In the genomic region with DNA sequence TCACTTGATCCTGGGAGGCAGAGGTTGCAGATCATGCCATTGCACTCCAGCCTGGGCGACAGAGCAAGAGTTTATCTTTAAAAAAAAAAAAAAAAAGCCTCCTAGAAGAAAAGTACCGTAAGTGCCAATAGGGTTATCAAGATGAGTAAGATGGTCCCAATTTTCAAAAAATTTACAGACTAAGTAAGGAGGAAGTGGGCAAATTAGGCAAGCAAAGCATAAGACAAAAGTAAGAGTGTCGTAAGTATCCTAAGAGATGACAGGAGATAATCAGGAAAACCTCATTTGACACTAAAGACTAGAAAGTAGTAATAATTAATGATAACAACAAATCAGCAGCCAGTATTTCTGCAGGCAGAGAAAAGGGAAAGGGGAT, we compare ENCODE assay signal across 19 cellular contexts. TPM values are rescaled to one million over a fixed set of nuclear protein-coding genes. Genes with fewer than 3 reads are reported as not detected.
DNase-seq lines count a peak whose midpoint lies in the region; ATAC-seq and TF ChIP-seq lines count a peak whose summit lies in the region.
"Had no signal": no experiment of that assay in that cellular context is flagged by ENCODE, and none has a peak within 500 bp of the region (broad histone marks: within the 10 kb centered on the region; RNA-seq: fewer than 3 reads in every experiment).

No MANE protein-coding gene starts in this region.

- H3K27me3 Mint-ChIP-seq in T-helper 2 cell treated with Interferon-gamma antibody and Interleukin-4, amounts not matched to agents 5 μg/mL and 100 μg/mL, for 36 hours (ENCODE audit: low read depth): no peaks in the 10 kb centered on the region
- no peaks in the 10 kb centered on the region for H3K27me3 Mint-ChIP-seq in T-helper 17 cell

- H3K4me1 Mint-ChIP-seq in T-helper 2 cell treated with Interferon-gamma antibody and Interleukin-4, amounts not matched to agents 5 μg/mL and 100 μg/mL, for 36 hours (ENCODE audit: low read depth): peaks cover 25% of the 10 kb centered on the region
- peaks cover 23% of the 10 kb centered on the region for H3K4me1 Mint-ChIP-seq in T-helper 17 cell
- H3K4me1 Mint-ChIP-seq: nephron had no signal

- peak overlapping the region; percentile 15 for H3K4me3 Mint-ChIP-seq in T-helper 2 cell treated with Interferon-gamma antibody and Interleukin-4, amounts not matched to agents 5 μg/mL and 100 μg/mL, for 36 hours
- no peak overlapping the region for H3K4me3 Mint-ChIP-seq in T-helper 17 cell
- H3K4me3 Mint-ChIP-seq: nephron had no signal

- H3K36me3 Mint-ChIP-seq in T-helper 2 cell treated with Interferon-gamma antibody and Interleukin-4, amounts not matched to agents 5 μg/mL and 100 μg/mL, for 36 hours (ENCODE audit: low read depth): peaks cover 26% of the 10 kb centered on the region
- peaks cover 4% of the 10 kb centered on the region for H3K36me3 Mint-ChIP-seq in T-helper 17 cell (ENCODE audit: low read depth)

- no peak overlapping the region for H3K4me3 ChIP-seq in foreskin fibroblast (ENCODE audit: low read depth in 1 of 2, low read length in 2 of 2)
- H3K4me3 ChIP-seq: A549, lung, psoas muscle, spleen had no signal

- ATAC-seq in T-helper 17 cell: no peak
- ATAC-seq: A549, psoas muscle had no signal

- no peak for DNase-seq in T-helper 2 cell treated with Interferon-gamma antibody and Interleukin-4, amounts not matched to agents 5 μg/mL and 100 μg/mL, for 36 hours (ENCODE audit: low spot score)
- DNase-seq in T-helper 2 cell (no peak), GF-D8 (lab: John Stamatoyannopoulos, UW) (peak; percentile 71), T-helper 17 cell (no peak), epithelial cell of prostate (ENCODE audit: low read depth, low spot score) (no peak), foreskin fibroblast (no peak), activated gamma-delta T cell treated with Interleukin-2 at 50 U/mL for 16 hours (no peak), SW 1271 (lab: John Stamatoyannopoulos, UW) (no peak)
- DNase-seq: CD8-positive, alpha-beta memory T cell; DND-41; NCI-H1092; NCI-H82; psoas muscle; spleen; stimulated activated naive CD4-positive, alpha-beta T cell treated with Interleukin-2 at 50 U/mL for 16 hours had no signal

- H3K27ac ChIP-seq in epithelial cell of prostate: peak overlapping the region; percentile 77
- H3K27ac ChIP-seq: psoas muscle had no signal

- no peaks in the 10 kb centered on the region for H3K9me3 ChIP-seq in T-helper 17 cell (ENCODE audit: control insufficient read depth, low read length, poor library complexity, severe bottlenecking)
- H3K9me3 ChIP-seq: A549, psoas muscle, spleen had no signal

- TF ChIP-seq CTCF in foreskin fibroblast (IDR thresholded peaks at IDR 0.05; ENCODE audit: low read depth, low read length): no peak

- no peaks in the 10 kb centered on the region for H3K9me3 Mint-ChIP-seq in T-helper 2 cell treated with Interferon-gamma antibody and Interleukin-4, amounts not matched to agents 5 μg/mL and 100 μg/mL, for 36 hours
- H3K9me3 Mint-ChIP-seq: activated naive CD4-positive, alpha-beta T cell treated with anti-CD3 and anti-CD28 coated beads, Interleukin-2, amount 50 U/mL, for 72 hours; CD8-positive, alpha-beta memory T cell; nephron had no signal

- peak overlapping the region; percentile 18 for H3K27ac Mint-ChIP-seq in T-helper 2 cell treated with Interferon-gamma antibody and Interleukin-4, amounts not matched to agents 5 μg/mL and 100 μg/mL, for 36 hours
- peak overlapping the region; percentile 89 for H3K27ac Mint-ChIP-seq in T-helper 17 cell
- H3K27ac Mint-ChIP-seq: nephron had no signal

RNA-seq across cellular contexts. Expression of gene PYM1, which starts 12.2 kb away (rescaled TPM):
- 10 to 100 TPM; 21.9 to 23.3 TPM for total RNA-seq in T-helper 17 cell

RNA-seq across cellular contexts. Expression of gene DGKA, which starts 15.5 kb away (rescaled TPM):
- 1,000 to 10,000 TPM in 1 of 2 donors, 100 to 1,000 TPM in 1; 870 to 1,080 TPM for total RNA-seq in T-helper 17 cell

RNA-seq across cellular contexts. Expression of gene PMEL, which starts 50.4 kb away (rescaled TPM):
- total RNA-seq in T-helper 17 cell: under 1 TPM in 1 of 2 donors, not detected in 1; 0.63 TPM

RNA-seq across cellular contexts. Expression of gene CDK2, which starts 51.2 kb away (rescaled TPM):
- 10 to 100 TPM; 12.2 to 18.7 TPM for total RNA-seq in T-helper 17 cell

RNA-seq across cellular contexts. Expression of gene RAB5B, which starts 58.4 kb away (rescaled TPM):
- total RNA-seq in T-helper 17 cell: 10 to 100 TPM; 56.4 to 57.0 TPM
